Comparison of ENCODE assay signal across 30 cellular contexts in the genomic region with DNA sequence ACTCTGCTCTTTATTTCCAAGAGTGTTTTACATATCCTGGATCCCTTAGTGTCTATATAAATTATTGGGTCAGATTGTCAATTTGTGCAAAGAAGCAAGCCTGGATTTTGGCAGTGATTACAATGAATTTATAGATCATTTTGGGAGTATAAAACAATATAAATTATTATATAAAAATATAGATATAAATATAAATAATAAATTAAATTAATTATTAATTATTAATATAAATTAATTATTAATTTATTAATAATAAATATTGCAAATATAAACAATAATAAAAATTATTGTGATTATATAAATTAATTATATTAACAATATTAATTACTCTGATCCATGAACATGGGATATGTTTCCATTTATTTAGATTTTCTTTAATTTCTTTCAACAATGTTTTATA.
"Had no signal": no experiment of that assay in that cellular context is flagged by ENCODE, and none has a peak within 500 bp of the region (broad histone marks: within the 10 kb centered on the region; RNA-seq: fewer than 3 reads in every experiment).

No MANE protein-coding gene starts in this region.

- H3K4me3 ChIP-seq: gastrocnemius medialis had no signal

- H3K9me3 Mint-ChIP-seq: activated naive CD4-positive, alpha-beta T cell treated with anti-CD3 and anti-CD28 coated beads for 36 hours; activated naive CD4-positive, alpha-beta T cell treated with anti-CD3 and anti-CD28 coated beads, Interleukin-2, amount 50 U/mL, for 24 hours; central memory CD8-positive, alpha-beta T cell had no signal

- DNase-seq: activated CD4-positive, alpha-beta memory T cell treated with anti-CD3 and anti-CD28 coated beads for 36 hours; activated CD4-positive, alpha-beta T cell treated with anti-CD3 and anti-CD28 coated beads for 36 hours; activated CD4-positive, alpha-beta T cell treated with anti-CD3 and anti-CD28 coated beads, Interleukin-2, amount 10 ng/mL, durations not matched to agents 24 days and 14 days; activated CD4-positive, CD25-positive, alpha-beta regulatory T cell; activated CD4-positive, CD25-positive, alpha-beta regulatory T cell treated with anti-CD3 and anti-CD28 coated beads, Interleukin-2, amount 50 U/mL, for 72 hours; activated CD8-positive, alpha-beta memory T cell treated with anti-CD3 and anti-CD28 coated beads, Interleukin-2, amount 50 U/mL, for 4 hours; activated effector memory CD4-positive, alpha-beta T cell treated with anti-CD3 and anti-CD28 coated beads, Interleukin-2, amount 50 U/mL, for 16 hours; activated naive CD4-positive, alpha-beta T cell treated with anti-CD3 and anti-CD28 coated beads for 36 hours; activated T-cell treated with anti-CD3 and anti-CD28 coated beads, Interleukin-2, amount 50 U/mL, for 1 hour; activated T-cell treated with anti-CD3 and anti-CD28 coated beads, Interleukin-2, amount 50 U/mL, for 48 hours; amniotic stem cell; anterior cingulate cortex; brain microvascular endothelial cell; cortex of kidney; dermis blood vessel endothelial cell; effector CD4-positive, alpha-beta T cell; effector memory CD8-positive, alpha-beta T cell; foreskin fibroblast; gastrocnemius medialis; T-helper 2 cell; WERI-Rb-1 had no signal

- H3K36me3 Mint-ChIP-seq: activated CD4-positive, alpha-beta memory T cell treated with anti-CD3 and anti-CD28 coated beads for 36 hours; activated naive CD4-positive, alpha-beta T cell treated with anti-CD3 and anti-CD28 coated beads, Interleukin-2, amount 50 U/mL, for 24 hours had no signal

- H3K27ac Mint-ChIP-seq: activated CD4-positive, alpha-beta memory T cell treated with anti-CD3 and anti-CD28 coated beads for 36 hours; activated CD4-positive, alpha-beta T cell treated with anti-CD3 and anti-CD28 coated beads for 36 hours; activated CD4-positive, alpha-beta T cell treated with anti-CD3 and anti-CD28 coated beads, Interleukin-2, amount 10 ng/mL, durations not matched to agents 24 days and 14 days; activated CD8-positive, alpha-beta memory T cell treated with anti-CD3 and anti-CD28 coated beads, Interleukin-2, amount 10 ng/mL, durations not matched to agents 7 days and 5 days; activated CD8-positive, alpha-beta T cell treated with anti-CD3 and anti-CD28 coated beads, Interleukin-2, amount 10 ng/mL, durations not matched to agents 7 days and 5 days; activated naive CD4-positive, alpha-beta T cell treated with anti-CD3 and anti-CD28 coated beads for 36 hours; activated naive CD4-positive, alpha-beta T cell treated with anti-CD3 and anti-CD28 coated beads, Interleukin-2, amount 50 U/mL, for 24 hours; activated T-helper 1 cell treated with anti-CD3 and anti-CD28 coated beads, Interleukin-12 subunit alpha, Interleukin-12 subunit beta, Interleukin-2, Interleukin-4 antibody, amounts not matched to agents 30 ng/mL and 10 ng/mL and 1 ng/mL, durations not matched to agents 14 hours and 24 hours and 36 hours; activated T-helper 2 cell treated with anti-CD3 and anti-CD28 coated beads, Interferon-gamma antibody, Interleukin-2, Interleukin-4, amounts not matched to agents 10 μg/mL and 5 μg/mL and 100 μg/mL, durations not matched to agents 14 hours and 24 hours and 36 hours; effector memory CD8-positive, alpha-beta T cell had no signal

- FAIRE-seq: bronchial epithelial cell, endothelial cell of umbilical vein had no signal

- ATAC-seq: activated CD4-positive, alpha-beta T cell treated with anti-CD3 and anti-CD28 coated beads for 36 hours; activated CD8-positive, alpha-beta memory T cell treated with anti-CD3 and anti-CD28 coated beads, Interleukin-2, amount 10 ng/mL, durations not matched to agents 7 days and 5 days; activated CD8-positive, alpha-beta T cell treated with anti-CD3 and anti-CD28 coated beads, Interleukin-2, amount 10 ng/mL, durations not matched to agents 7 days and 5 days; effector memory CD8-positive, alpha-beta T cell; gastrocnemius medialis had no signal

- H3K4me3 Mint-ChIP-seq: activated CD4-positive, alpha-beta memory T cell treated with anti-CD3 and anti-CD28 coated beads for 36 hours; activated CD4-positive, alpha-beta T cell treated with anti-CD3 and anti-CD28 coated beads for 36 hours; activated CD4-positive, alpha-beta T cell treated with anti-CD3 and anti-CD28 coated beads, Interleukin-2, amount 10 ng/mL, durations not matched to agents 24 days and 14 days; activated CD8-positive, alpha-beta memory T cell treated with anti-CD3 and anti-CD28 coated beads, Interleukin-2, amount 10 ng/mL, durations not matched to agents 7 days and 5 days; activated CD8-positive, alpha-beta T cell treated with anti-CD3 and anti-CD28 coated beads, Interleukin-2, amount 10 ng/mL, durations not matched to agents 7 days and 5 days; activated naive CD4-positive, alpha-beta T cell treated with anti-CD3 and anti-CD28 coated beads for 36 hours; activated naive CD4-positive, alpha-beta T cell treated with anti-CD3 and anti-CD28 coated beads, Interleukin-2, amount 50 U/mL, for 24 hours; activated T-helper 1 cell treated with anti-CD3 and anti-CD28 coated beads, Interleukin-12 subunit alpha, Interleukin-12 subunit beta, Interleukin-2, Interleukin-4 antibody, amounts not matched to agents 30 ng/mL and 10 ng/mL and 1 ng/mL, durations not matched to agents 14 hours and 24 hours and 36 hours; central memory CD8-positive, alpha-beta T cell; effector memory CD8-positive, alpha-beta T cell had no signal

- H3K27me3 Mint-ChIP-seq: activated CD4-positive, alpha-beta memory T cell treated with anti-CD3 and anti-CD28 coated beads for 36 hours; activated CD4-positive, alpha-beta T cell treated with anti-CD3 and anti-CD28 coated beads for 36 hours; activated naive CD4-positive, alpha-beta T cell treated with anti-CD3 and anti-CD28 coated beads, Interleukin-2, amount 50 U/mL, for 24 hours; central memory CD8-positive, alpha-beta T cell; effector memory CD8-positive, alpha-beta T cell had no signal

- H3K36me3 ChIP-seq: brain microvascular endothelial cell, gastrocnemius medialis, WERI-Rb-1 had no signal

- H3K27me3 ChIP-seq: brain microvascular endothelial cell, gastrocnemius medialis had no signal

- H3K27ac ChIP-seq: brain microvascular endothelial cell, epithelial cell of prostate, gastrocnemius medialis, WERI-Rb-1 had no signal

- H3K9me3 ChIP-seq: gastrocnemius medialis had no signal
